Comparison of ENCODE assay signal across 34 cellular contexts in the genomic region with DNA sequence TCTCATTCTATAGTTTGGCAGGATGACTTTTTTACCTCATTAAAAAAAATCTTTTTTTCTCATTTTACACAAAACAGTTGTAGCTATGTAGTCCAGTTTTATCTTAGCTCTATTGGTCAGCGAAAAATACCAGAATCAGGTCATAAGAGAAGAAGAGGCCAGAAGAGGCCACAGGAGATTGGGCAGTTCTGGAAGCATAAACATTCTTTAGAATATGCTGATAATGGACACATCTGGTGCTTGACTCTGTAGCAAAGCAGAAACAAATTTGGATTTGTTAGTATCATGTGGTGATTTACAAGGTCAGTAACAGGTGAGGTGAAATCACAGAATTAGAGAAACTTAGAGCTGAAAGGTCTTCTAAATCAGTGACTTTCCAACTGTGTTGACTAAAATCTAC.
"Had no signal": no experiment of that assay in that cellular context is flagged by ENCODE, and none has a peak within 500 bp of the region (broad histone marks: within the 10 kb centered on the region; RNA-seq: fewer than 3 reads in every experiment).

No MANE protein-coding gene starts in this region.

- H3K4me2 ChIP-seq: KMS-11 had no signal

- H3K36me3 ChIP-seq: MG63 had no signal

- H3K9me3 ChIP-seq: MG63 had no signal

- DNase-seq: Karpas-422, Kasumi-1, KG1, MG63, MM.1S, MV-4-11, NCI-H1048, NCI-H1092, NCI-H1092 treated with DMSO at 0.1 percent for 48 hours, NCI-H1105, NCI-H1105 treated with DMSO at 0.1 percent for 48 hours, NCI-H1417, NCI-H1417 treated with DMSO at 0.1 percent for 48 hours, NCI-H1436, NCI-H1436 treated with DMSO at 0.1 percent for 48 hours, NCI-H146, NCI-H1694, NCI-H1694 treated with DMSO at 0.1 percent for 48 hours, NCI-H187, NCI-H187 treated with DMSO at 0.1 percent for 48 hours, NCI-H1930, NCI-H2029, NCI-H2029 treated with DMSO at 0.1 percent for 48 hours, NCI-H2081, NCI-H2081 treated with DMSO at 0.1 percent for 48 hours, NCI-H2107, NCI-H2171, NCI-H2171 treated with DMSO at 0.1 percent for 48 hours, NCI-H2227 treated with DMSO at 0.1 percent for 48 hours, NCI-H226, NCI-H345, NCI-H446, NCI-H446 treated with DMSO at 0.1 percent for 48 hours had no signal

- H3K4me3 ChIP-seq: MG63 had no signal

- H3K27ac ChIP-seq: KMS-11 had no signal

- H3K9ac ChIP-seq: KMS-11 had no signal

- H3K27me3 ChIP-seq: MG63 had no signal
